ENCODE assay signal across 9 cellular contexts in genomic region chr1:149997585-149998262, GRCh38. TPM values are rescaled to one million over a fixed set of nuclear protein-coding genes. Genes with fewer than 3 reads are reported as not detected.
DNase-seq lines count a peak whose midpoint lies in the region; ATAC-seq, FAIRE-seq and TF ChIP-seq lines count a peak whose summit lies in the region.
"Had no signal": no experiment of that assay in that cellular context is flagged by ENCODE, and none has a peak within 500 bp of the region (broad histone marks: within the 10 kb centered on the region; RNA-seq: fewer than 3 reads in every experiment).

No MANE protein-coding gene starts in this region.

- peak; percentile 94 for FAIRE-seq in GM12878 (lab: Jason Lieb, UNC)

- no peak overlapping the region for H2BK15ac ChIP-seq in neuronal stem cell (ENCODE audit: low read length)

- H2BK5ac ChIP-seq in neuronal stem cell (ENCODE audit: low read length), result no peak overlapping the region

- H2AK5ac ChIP-seq in neuronal stem cell (ENCODE audit: low read depth, low read length), result no peak overlapping the region

- RAD21 ChIA-PET in GM12878 (lab: Charles Lee; ENCODE audit: unreplicated experiment), result interaction anchor here (0.7 to 5.3 kb wide), 8 partner anchors 13 to 189 kb away, joined by 3 to 29 read pairs (median 4); partner anchors contain the start of genes OTUD7B and SF3B4

- no TSS peak for BruUV-seq in GM12878 (replicated peaks; lab: Mats Ljungman, UMichigan)

- H3K18ac ChIP-seq in neuronal stem cell (ENCODE audit: low read length), result no peak overlapping the region

- H3K27me3 ChIP-seq in DND-41 (ENCODE audit: insufficient read depth, low read length, poor library complexity) (no peaks in the 10 kb centered on the region), GM12878 (replicated peaks in 1 of 2; ENCODE audit: control insufficient read depth in 2 of 2, insufficient read depth in 2 of 2, low read length in 1 of 2) (no peaks in the 10 kb centered on the region), neuronal stem cell (ENCODE audit: control insufficient read depth in 3 of 3, insufficient read depth in 3 of 3, low read depth in 1 of 3, low read length in 3 of 3) (no peaks in the 10 kb centered on the region)

- H3K27ac ChIP-seq in DND-41 (ENCODE audit: low read length) (no peak overlapping the region), GM12878 (ENCODE audit: control insufficient read depth, insufficient read depth) (peak overlapping the region; percentile 55), neuronal stem cell (replicated peaks; ENCODE audit: low read length) (no peak overlapping the region)

- no peaks in the 10 kb centered on the region for H3K79me2 ChIP-seq in DND-41 (ENCODE audit: insufficient read depth, low read length)
- H3K79me2 ChIP-seq in GM12878 (ENCODE audit: control insufficient read depth, insufficient read depth, low read length), result peaks cover 4% of the 10 kb centered on the region

- TF ChIP-seq CTCF in DND-41 (IDR thresholded peaks at IDR 0.05; ENCODE audit: borderline replicate concordance, extremely low read depth, low read length, poor library complexity, severe bottlenecking) (no peak), GM12878 (IDR thresholded peaks at IDR 0.05 in 2 of 3, conservative IDR thresholded peaks at IDR 0.05 in 1 of 3; ENCODE audit: control insufficient read depth in 2 of 3, extremely low read depth in 1 of 3, insufficient read depth in 1 of 3, low read depth in 3 of 3, low read length in 3 of 3) (no peak)

- no peaks in the 10 kb centered on the region for H3K4me1 ChIP-seq in DND-41 (ENCODE audit: insufficient read depth, low read length)
- H3K4me1 ChIP-seq in GM12878 (ENCODE audit: control insufficient read depth, insufficient read depth, low read length), result peaks cover 31% of the 10 kb centered on the region; the same call in 1 of the 2 replicates
- peaks cover 0 to 3% of the 10 kb centered on the region in 2 donors for H3K4me1 ChIP-seq in neuronal stem cell (ENCODE audit: control insufficient read depth in 2 of 2, insufficient read depth in 1 of 2, low read depth in 1 of 2, low read length in 2 of 2)

- ATAC-seq in DND-41 (ENCODE audit: insufficient read depth, low read depth), result 0 out of 3 replicates have a peak, but pooled peaks have one; percentile 31
- ATAC-seq in GM19455 (IDR thresholded peaks at IDR 0.05; ENCODE audit: unreplicated experiment), result peak; percentile 56
- ATAC-seq in HG03439 (IDR thresholded peaks at IDR 0.05; ENCODE audit: unreplicated experiment), result peak; percentile 56
- peak; percentile 89 for ATAC-seq in GM12878

- H3K4me2 ChIP-seq in DND-41 (ENCODE audit: insufficient read depth, low read length) (no peak overlapping the region), GM12878 (ENCODE audit: control insufficient read depth, insufficient read depth) (peak overlapping the region; percentile 88), neuronal stem cell (ENCODE audit: insufficient read depth, low read length, poor library complexity, severe bottlenecking) (no peak overlapping the region)

- SMC1A ChIA-PET in GM12878 (lab: Charles Lee; ENCODE audit: uncharacterized antibody, unreplicated experiment), result interaction anchor here (0.6 to 6.4 kb wide), 14 partner anchors 11 to 235 kb away, joined by 3 to 73 read pairs (median 4); partner anchors contain the start of gene OTUD7B

- no peak overlapping the region for H3K23ac ChIP-seq in neuronal stem cell (ENCODE audit: low read depth, low read length, poor library complexity)

- H2AFZ ChIP-seq in DND-41 (ENCODE audit: low read depth, low read length) (no peak overlapping the region), GM12878 (ENCODE audit: control insufficient read depth, low read depth, low read length) (no peak overlapping the region), neuronal stem cell (ENCODE audit: low read length) (no peak overlapping the region)

- no peak overlapping the region for H3K9ac ChIP-seq in DND-41 (ENCODE audit: low read depth, low read length)
- no peak overlapping the region for H3K9ac ChIP-seq in GM12878 (ENCODE audit: control insufficient read depth, insufficient read depth, low read length)
- H3K9ac ChIP-seq in neuronal stem cell (ENCODE audit: low read depth, low read length, poor library complexity), result no peak overlapping the region

- intact Hi-C loops in GM12878 (cut with micrococcal nuclease; ENCODE audit: unreplicated experiment), result no loop called here

- CTCF ChIA-PET in GM12878 (lab: Yijun Ruan, JAX), result interaction anchor here (0.8 to 2.3 kb wide), 9 partner anchors 10 to 190 kb away, joined by 3 to 10 read pairs (median 5); partner anchors contain the start of gene OTUD7B

- H3K4ac ChIP-seq in neuronal stem cell (ENCODE audit: low read length), result no peak overlapping the region

- no peak for DNase-seq in DND-41
- peak; percentile 97 for DNase-seq in GM12878 (ENCODE audit: low read depth, low spot score)
- no peak for DNase-seq in effector CD4-positive, alpha-beta T cell
- DNase-seq in effector CD8-positive, alpha-beta T cell (lab: John Stamatoyannopoulos, UW), result no peak
- DNase-seq in neuronal stem cell (ENCODE audit: low spot score), result no peak
- no peak for DNase-seq in NCI-H2029 treated with DMSO at 0.1 percent for 48 hours (lab: John Stamatoyannopoulos, UW)

- H3K4me3 ChIP-seq in DND-41 (ENCODE audit: low read depth in 1 of 2, low read length in 2 of 2), result no peak overlapping the region
- peak overlapping the region; percentile 39 for H3K4me3 ChIP-seq in GM12878
- H3K4me3 ChIP-seq in neuronal stem cell (ENCODE audit: low read length in 2 of 2), result no peak overlapping the region
- H3K4me3 ChIP-seq: thoracic aorta had no signal

- H4K20me1 ChIP-seq in DND-41 (ENCODE audit: insufficient read depth, low read length), result no peaks in the 10 kb centered on the region
- no peaks in the 10 kb centered on the region for H4K20me1 ChIP-seq in GM12878 (ENCODE audit: control insufficient read depth, insufficient read depth)

- POLR2A ChIA-PET in GM12878 (lab: Charles Lee), result interaction anchor here (0.6 to 4.7 kb wide), 8 partner anchors 13 to 464 kb away, joined by 3 to 28 read pairs (median 5); partner anchors contain the start of gene OTUD7B

- TF ChIP-seq POLR2A in GM12878 (IDR thresholded peaks at IDR 0.05; ENCODE audit: low read depth, low read length), result no peak

- peak; percentile 86 to 94; a peak in 3 of 4 replicates for TF ChIP-seq EP300 in GM12878 (IDR thresholded peaks at IDR 0.05; ENCODE audit: borderline replicate concordance in 1 of 2, control insufficient read depth in 1 of 2, low read depth in 2 of 2, low read length in 2 of 2)

- H3K79me1 ChIP-seq in neuronal stem cell (ENCODE audit: low read depth, low read length), result no peaks in the 10 kb centered on the region

- H2BK120ac ChIP-seq in neuronal stem cell (ENCODE audit: low read depth, low read length), result no peak overlapping the region

- no peak overlapping the region for H4K91ac ChIP-seq in neuronal stem cell (ENCODE audit: low read depth, low read length, poor library complexity)

- H3K36me3 ChIP-seq in DND-41 (ENCODE audit: insufficient read depth, low read length) (no peaks in the 10 kb centered on the region), GM12878 (ENCODE audit: control insufficient read depth in 2 of 2, insufficient read depth in 2 of 2, low read length in 1 of 2) (peaks cover 0 to 4% of the 10 kb centered on the region in 2 experiments; a peak in 2 of 4 replicates), neuronal stem cell (replicated peaks in 1 of 2; ENCODE audit: control insufficient read depth in 2 of 2, insufficient read depth in 2 of 2, low read length in 2 of 2) (peaks cover 0 to 71% of the 10 kb centered on the region in 2 donors)
- H3K36me3 ChIP-seq: thoracic aorta had no signal

- H3K14ac ChIP-seq in neuronal stem cell (ENCODE audit: low read length), result no peak overlapping the region

- H4K8ac ChIP-seq in neuronal stem cell (ENCODE audit: low read depth, low read length), result no peak overlapping the region

- H3K9me3 ChIP-seq in DND-41 (ENCODE audit: insufficient read depth, low read length, severe bottlenecking), result no peaks in the 10 kb centered on the region
- H3K9me3 ChIP-seq in GM12878 (replicated peaks; ENCODE audit: control insufficient read depth, insufficient read depth, low read length), result no peaks in the 10 kb centered on the region
- H3K9me3 ChIP-seq in neuronal stem cell (replicated peaks in 1 of 2; ENCODE audit: control insufficient read depth in 2 of 2, insufficient read depth in 1 of 2, low read depth in 1 of 2, low read length in 2 of 2), result no peaks in the 10 kb centered on the region
- H3K9me3 ChIP-seq: thoracic aorta had no signal

- H2BK12ac ChIP-seq in neuronal stem cell (ENCODE audit: low read length), result no peak overlapping the region

- WGBS in GM12878 (ENCODE audit: insufficient coverage, insufficient replicate concordance, low lambda C conversion rate, missing lambda C conversion rate), result 2% methylated on average over 6 of the region's 6 CpGs
- WGBS in neuronal stem cell (ENCODE audit: extremely low coverage in 2 of 2, insufficient read length in 2 of 2, insufficient replicate concordance in 1 of 2), 2 donors, result 100% methylated on average over 1 of the region's 6 CpGs

- in situ Hi-C loops in GM12878 (cut with MboI), result no loop called here

- TF ChIP-seq RAD21 in GM12878 (IDR thresholded peaks at IDR 0.05; ENCODE audit: insufficient read depth, low read depth, low read length), result no peak

TF ChIP-seq in GM12878, 131 proteins besides CTCF, POLR2A, EP300 and RAD21 (continues in another document):
- TF ChIP-seq ZNF24 (IDR thresholded peaks at IDR 0.05) (no peak), GATAD2B (conservative IDR thresholded peaks at IDR 0.05; ENCODE audit: low read depth) (peak; percentile 72; the same call in 1 of the 2 replicates), HDGF (IDR thresholded peaks at IDR 0.05) (0 out of 2 replicates have a peak, but pooled peaks have one; percentile 31), MTA2 (IDR thresholded peaks at IDR 0.05; ENCODE audit: low read depth) (peak; percentile 92)

RNA-seq across cellular contexts. Expression of gene OTUD7B, which starts 12.8 kb away (rescaled TPM):
- 24.1 and 24.8 TPM in 2 replicates for total RNA-seq in GM12878 (2013; cell fraction: nucleolus; rRNA removed)
- 8.4 and 8.7 TPM in 2 replicates for total RNA-seq in GM12878 (2014; rRNA removed)
- 9.2 and 9.9 TPM in 2 replicates for total RNA-seq in GM12878 (2014; rRNA removed; fragmentation: Illumina TruSeq; extraction: Trizol)
- total RNA-seq in GM12878 (2021), result 20.7 and 24.9 TPM in 2 replicates
- polyA plus RNA-seq in GM12878 (2011; ENCODE audit: low read depth), result 2.8 TPM
- 4.3 and 7.4 TPM in 2 replicates for polyA plus RNA-seq in GM12878 (2011; rRNA removed)
- polyA plus RNA-seq in GM12878 (2011; cell fraction: cytosol; rRNA removed), result 4.5 and 6.7 TPM in 2 replicates
- polyA plus RNA-seq in GM12878 (2011; cell fraction: nucleus; rRNA removed), result 4.3 and 5.6 TPM in 2 replicates
- polyA plus RNA-seq in GM12878 (2012), result 3.8 and 5.9 TPM in 2 replicates
- polyA plus RNA-seq in GM12878 (2014; fragmentation: Illumina TruSeq; extraction: Trizol), result 8.2 and 10.7 TPM in 2 replicates
- polyA plus RNA-seq in GM12878 (2014; fragmentation: Nextera tagmentation; extraction: Ambion mirVana), result 1 to 10 TPM; 1.7 to 1.8 TPM
- 5.8 and 5.9 TPM in 2 replicates for polyA plus RNA-seq in GM12878 (2014; rRNA removed)
- polyA plus RNA-seq in GM12878 (2016; fragmentation: Nextera tagmentation; extraction: Ambion mirVana), result 1 to 10 TPM; 1.7 to 2.3 TPM
- polyA minus RNA-seq in GM12878 (2011; rRNA and poly(A)+ RNA removed), result 11.5 and 17.3 TPM in 2 replicates
- polyA minus RNA-seq in GM12878 (2011; cell fraction: cytosol; rRNA and poly(A)+ RNA removed), result 2.8 and 4.4 TPM in 2 replicates
- polyA minus RNA-seq in GM12878 (2011; cell fraction: nucleus; rRNA and poly(A)+ RNA removed), result 3.5 and 6.0 TPM in 2 replicates
- 5.4 TPM for polyA plus RNA-seq in neuronal stem cell (2013, experiment 1 of 2)
- 6.0 TPM for polyA plus RNA-seq in neuronal stem cell (2013, experiment 2 of 2)

Comparison
In these comparisons a context has a peak if more than half of its experiments do, and no peak if none do; other contexts are left out.
1. ATAC-seq: peak in every context shown above with its lines; median percentile 89 in GM12878; 56 in GM19455; 56 in HG03439; 31 in DND-41.